In the genomic region with DNA sequence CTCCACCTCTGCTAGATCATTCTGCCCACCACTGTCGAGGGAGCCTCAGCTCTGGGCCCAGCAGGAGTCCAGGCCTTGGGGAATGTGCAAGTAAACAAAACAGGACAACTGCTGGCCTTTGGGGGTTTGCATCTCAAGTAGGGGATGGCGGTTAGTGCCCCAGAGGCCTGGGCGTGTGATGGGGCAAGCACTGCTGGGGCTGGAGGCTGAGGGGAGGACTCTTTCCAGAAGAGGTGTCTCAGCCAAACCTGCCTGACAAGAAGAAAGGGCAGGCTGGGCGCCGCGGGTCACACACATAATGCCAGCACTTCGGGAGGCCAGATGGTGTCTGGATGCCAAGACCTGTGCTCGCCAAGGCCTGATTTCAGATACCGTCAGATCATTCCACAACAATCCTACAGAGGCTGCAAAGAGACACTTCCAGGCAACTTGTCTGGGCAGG, we compare ENCODE assay signal across 11 cellular contexts. TPM values are rescaled to one million over a fixed set of nuclear protein-coding genes. Genes with fewer than 3 reads are reported as not detected.
DNase-seq lines count a peak whose midpoint lies in the region; ATAC-seq and TF ChIP-seq lines count a peak whose summit lies in the region.
"Had no signal": no experiment of that assay in that cellular context is flagged by ENCODE, and none has a peak within 500 bp of the region (broad histone marks: within the 10 kb centered on the region; RNA-seq: fewer than 3 reads in every experiment).

No MANE protein-coding gene starts in this region.

- H3K9me3 ChIP-seq in smooth muscle cell (replicated peaks; ENCODE audit: low read depth) = no peaks in the 10 kb centered on the region

- no peak overlapping the region for H3K4me3 ChIP-seq in GM23338
- H3K4me3 ChIP-seq in smooth muscle cell = no peak overlapping the region

- no peak overlapping the region for H3K9ac ChIP-seq in smooth muscle cell (ENCODE audit: low read depth)

- H3K27me3 ChIP-seq in GM23338 (ENCODE audit: insufficient read depth) = no peaks in the 10 kb centered on the region
- no peaks in the 10 kb centered on the region for H3K27me3 ChIP-seq in smooth muscle cell (ENCODE audit: low read depth)

- H4K20me1 ChIP-seq in GM23338 (replicated peaks; ENCODE audit: insufficient read depth) = no peaks in the 10 kb centered on the region
- H4K20me1 ChIP-seq in smooth muscle cell (ENCODE audit: low read depth) = peaks cover 8% of the 10 kb centered on the region

- peak overlapping the region; percentile 79; the same call in 1 of the 2 replicates for H3K27ac Mint-ChIP-seq in GM23338
- no peak overlapping the region for H3K27ac Mint-ChIP-seq in Calu3 (ENCODE audit: unreplicated experiment)
- H3K27ac Mint-ChIP-seq: activated T-helper 1 cell treated with anti-CD3 and anti-CD28 coated beads, Interleukin-12 subunit alpha, Interleukin-12 subunit beta, Interleukin-2, Interleukin-4 antibody, amounts not matched to agents 30 ng/mL and 10 ng/mL and 1 ng/mL, durations not matched to agents 14 hours and 24 hours and 36 hours had no signal

- POLR2A ChIA-PET in RWPE1 (lab: Yijun Ruan, JAX; ENCODE audit: low non-redundant PET) = no interaction called here

- no peak overlapping the region for H2AFZ ChIP-seq in GM23338
- H2AFZ ChIP-seq in smooth muscle cell (ENCODE audit: low read depth) = no peak overlapping the region

- peaks cover 15% of the 10 kb centered on the region for H3K27me3 Mint-ChIP-seq in GM23338 (ENCODE audit: insufficient read depth, low read depth, poor library complexity)
- no peaks in the 10 kb centered on the region for H3K27me3 Mint-ChIP-seq in Calu3 (ENCODE audit: unreplicated experiment)

- no peak overlapping the region; the same call in 1 of the 2 replicates for H3K27ac ChIP-seq in GM23338 (ENCODE audit: low read depth)
- peak overlapping the region; percentile 83 for H3K27ac ChIP-seq in RWPE1
- H3K27ac ChIP-seq in smooth muscle cell (ENCODE audit: low read depth) = no peak overlapping the region

- no peaks in the 10 kb centered on the region for H3K9me3 Mint-ChIP-seq in GM23338
- H3K9me3 Mint-ChIP-seq in Calu3 (ENCODE audit: low read depth, unreplicated experiment) = no peaks in the 10 kb centered on the region
- H3K9me3 Mint-ChIP-seq: activated T-helper 1 cell treated with anti-CD3 and anti-CD28 coated beads, Interleukin-12 subunit alpha, Interleukin-12 subunit beta, Interleukin-2, Interleukin-4 antibody, amounts not matched to agents 30 ng/mL and 10 ng/mL and 1 ng/mL, durations not matched to agents 14 hours and 24 hours and 36 hours had no signal

- 76% methylated on average over 9 of the region's 9 CpGs for WGBS in smooth muscle cell (ENCODE audit: low lambda C conversion rate)

- H3F3A ChIP-seq in GM23338 (replicated peaks; ENCODE audit: low read depth) (0 out of 2 replicates have a peak, but pooled peaks cover 3% of the 10 kb centered on the region), smooth muscle cell (ENCODE audit: low read depth) (no peaks in the 10 kb centered on the region)

- intact Hi-C loops in Right ventricle myocardium superior (cut with DNase I) = no loop called here
- intact Hi-C loops in Calu3 (cut with micrococcal nuclease; ENCODE audit: unreplicated experiment) = no loop called here

- peak; percentile 40 for ATAC-seq in GM23338
- peak; percentile 67 for ATAC-seq in Right ventricle myocardium superior (ENCODE audit: poor library complexity)
- no peak for ATAC-seq in HG02798 (IDR thresholded peaks at IDR 0.05; ENCODE audit: poor library complexity, unreplicated experiment)

- no peak overlapping the region for H3K4me3 Mint-ChIP-seq in GM23338
- H3K4me3 Mint-ChIP-seq in Calu3 (ENCODE audit: low read depth, unreplicated experiment) = no peak overlapping the region
- H3K4me3 Mint-ChIP-seq: activated T-helper 1 cell treated with anti-CD3 and anti-CD28 coated beads, Interleukin-12 subunit alpha, Interleukin-12 subunit beta, Interleukin-2, Interleukin-4 antibody, amounts not matched to agents 30 ng/mL and 10 ng/mL and 1 ng/mL, durations not matched to agents 14 hours and 24 hours and 36 hours had no signal

- H3K36me3 Mint-ChIP-seq in GM23338 (ENCODE audit: low read depth) (no peaks in the 10 kb centered on the region), Calu3 (ENCODE audit: insufficient read depth, unreplicated experiment) (no peaks in the 10 kb centered on the region)

- H3K9me2 ChIP-seq in GM23338 (ENCODE audit: insufficient read depth) = no peaks in the 10 kb centered on the region

- no peak overlapping the region for H3K4me2 ChIP-seq in GM23338
- H3K4me2 ChIP-seq in smooth muscle cell = peak overlapping the region; percentile 40

- DNase-seq in GM23338 (ENCODE audit: low spot score) = peak; percentile 57
- no peak for DNase-seq in RWPE1 (ENCODE audit: low spot score)
- peak; percentile 83 for DNase-seq in Right ventricle myocardium superior
- no peak for DNase-seq in smooth muscle cell (lab: John Stamatoyannopoulos, UW; ENCODE audit: unreplicated experiment)
- DNase-seq in SHP77 treated with DMSO at 0.1 percent for 48 hours (lab: John Stamatoyannopoulos, UW) = no peak
- DNase-seq in Calu3 = no peak
- DNase-seq in Kasumi-1 (lab: John Stamatoyannopoulos, UW) = no peak
- DNase-seq: NCI-H2081 treated with DMSO at 0.1 percent for 48 hours, T-helper 1 cell had no signal

- BruUV-seq in Calu3 (replicated peaks; lab: Mats Ljungman, UMichigan) = no TSS peak

- no peak for TF ChIP-seq CTCF in GM23338 (conservative IDR thresholded peaks at IDR 0.05; ENCODE audit: low read depth in 2 of 2)
- no peak for TF ChIP-seq CTCF in RWPE1 (conservative IDR thresholded peaks at IDR 0.05; ENCODE audit: low read depth)
- no peak for TF ChIP-seq CTCF in smooth muscle cell (IDR thresholded peaks at IDR 0.05; ENCODE audit: borderline replicate concordance, insufficient read depth, poor library complexity, severe bottlenecking)
- no peak for TF ChIP-seq CTCF in Calu3 (IDR thresholded peaks at IDR 0.05; ENCODE audit: unreplicated experiment)

- H3K36me3 ChIP-seq in GM23338 (ENCODE audit: insufficient read depth) (no peaks in the 10 kb centered on the region), smooth muscle cell (ENCODE audit: low read depth) (no peaks in the 10 kb centered on the region)

- CTCF ChIA-PET in RWPE1 (lab: Yijun Ruan, JAX) = interaction anchor here (0.7 to 3.5 kb wide), 2 partner anchors 9 to 55 kb away, joined by 3 to 13 read pairs; partner anchors contain the start of gene ALDH2
- CTCF ChIA-PET in Calu3 (lab: Charles Lee) = no interaction called here

- H3K4me1 Mint-ChIP-seq in GM23338 = peaks cover 25% of the 10 kb centered on the region
- H3K4me1 Mint-ChIP-seq in Calu3 (ENCODE audit: low read depth, unreplicated experiment) = no peaks in the 10 kb centered on the region

- H3K79me2 ChIP-seq in GM23338 (replicated peaks; ENCODE audit: insufficient read depth) = no peaks in the 10 kb centered on the region
- H3K79me2 ChIP-seq in smooth muscle cell (ENCODE audit: low read depth) = no peaks in the 10 kb centered on the region

- H3K4me1 ChIP-seq in GM23338 (ENCODE audit: insufficient read depth) (peaks cover 12% of the 10 kb centered on the region; the same call in 1 of the 2 replicates), smooth muscle cell (ENCODE audit: low read depth) (peaks cover 12% of the 10 kb centered on the region)

TF ChIP-seq in GM23338, 12 proteins besides CTCF, POLR2A, EP300 and RAD21:
- TF ChIP-seq NANOG (IDR thresholded peaks at IDR 0.05; ENCODE audit: borderline replicate concordance) (no peak), STAT1 (IDR thresholded peaks at IDR 0.05; ENCODE audit: unreplicated experiment) (no peak), CREB1 (CRISPR knock-in tag; IDR thresholded peaks at IDR 0.05; ENCODE audit: low read depth) (no peak), POLR2AphosphoS5 (IDR thresholded peaks at IDR 0.05; ENCODE audit: low read depth) (no peak), EZH2phosphoT487 (IDR thresholded peaks at IDR 0.05; ENCODE audit: unreplicated experiment) (no peak)

RNA-seq across cellular contexts. Expression of gene ALDH2, which starts 8.6 kb away (rescaled TPM):
- total RNA-seq in GM23338 (2014; rRNA removed; shearing (Covaris generic)) = 7.9 and 14.9 TPM in 2 replicates
- 48.5 and 50.5 TPM in 2 replicates for polyA plus RNA-seq in GM23338 (2016; fragmentation: Nextera tagmentation; extraction: Ambion mirVana)
- 459 TPM for total RNA-seq in Right ventricle myocardium superior
- total RNA-seq in smooth muscle cell = 17.0 and 30.5 TPM in 2 replicates
- 54.6 and 75.3 TPM in 2 replicates for polyA plus RNA-seq in smooth muscle cell
- total RNA-seq in Calu3 (2022) = 152 and 168 TPM in 2 replicates

Comparison
In these comparisons a context has a peak if more than half of its experiments do, and no peak if none do; other contexts are left out.
1. DNase-seq: peak in GM23338 (single experiment) and Right ventricle myocardium superior (single experiment); none in RWPE1 (single experiment), smooth muscle cell (single experiment), SHP77 treated with DMSO at 0.1 percent for 48 hours (single experiment), Calu3 (single experiment) and Kasumi-1 (0 of 2).